ENCODE assay signal across 8 cellular contexts in genomic region chr3:7401418-7401817, GRCh38.
"Had no signal": no experiment of that assay in that cellular context is flagged by ENCODE, and none has a peak within 500 bp of the region (broad histone marks: within the 10 kb centered on the region; RNA-seq: fewer than 3 reads in every experiment).

No MANE protein-coding gene starts in this region.

- H2AFZ ChIP-seq: GM23248 had no signal

- H3K4me1 ChIP-seq: HAP-1 had no signal

- H3K27ac ChIP-seq: GM23248, HL-60 had no signal

- ATAC-seq: HCT116 had no signal

- DNase-seq: GM23248, GOT3, H7, HFFc6, KG1 had no signal

- H3K4me3 ChIP-seq: GM23248, HAP-1 had no signal

- H3K9ac ChIP-seq: GM23248 had no signal

- H3K36me3 ChIP-seq: HAP-1 had no signal

- H3K9me3 ChIP-seq: HAP-1 had no signal
